In genomic region chr10:79129361-79129997, GRCh38 we compare ENCODE assay signal across 12 cellular contexts.
DNase-seq lines count a peak whose midpoint lies in the region; ATAC-seq and TF ChIP-seq lines count a peak whose summit lies in the region.
"Had no signal": no experiment of that assay in that cellular context is flagged by ENCODE, and none has a peak within 500 bp of the region (broad histone marks: within the 10 kb centered on the region; RNA-seq: fewer than 3 reads in every experiment).

No MANE protein-coding gene starts in this region.

- peak; percentile 76 for DNase-seq in 8988T
- DNase-seq in astrocyte of the hippocampus (ENCODE audit: low read depth, low spot score): peak; percentile 81
- DNase-seq in left kidney (ENCODE audit: low read depth, low spot score): peak; percentile 88
- DNase-seq in NCI-H128 (lab: John Stamatoyannopoulos, UW; ENCODE audit: unreplicated experiment): no peak
- DNase-seq in MV-4-11 (lab: John Stamatoyannopoulos, UW): no peak
- DNase-seq in GM10248 (ENCODE audit: extremely low spot score): no peak
- DNase-seq: activated B cell treated with CpG ODN at 0.5 μM for 24 hours; CD4-positive, alpha-beta T cell; Karpas-422; posterior cingulate gyrus had no signal

- CTCF ChIA-PET in GM10248 (lab: Yijun Ruan, JAX): interaction anchor here (1.2 to 2.1 kb wide), 3 partner anchors 15 to 66 kb away, joined by 3 to 4 read pairs (median 4); no protein-coding TSS in a partner anchor

- POLR2A ChIA-PET in GM10248 (lab: Yijun Ruan, JAX): no interaction called here

- ATAC-seq in HG03095 (IDR thresholded peaks at IDR 0.05; ENCODE audit: unreplicated experiment): no peak

- TF ChIP-seq RAD21 in Ishikawa (IDR thresholded peaks at IDR 0.05; ENCODE audit: low read depth): 0 out of 2 replicates have a peak, but pooled peaks have one; percentile 2

- TF ChIP-seq EP300 in Ishikawa (IDR thresholded peaks at IDR 0.05; ENCODE audit: borderline replicate concordance): no peak

- TF ChIP-seq CTCF in GM10248 (IDR thresholded peaks at IDR 0.05; ENCODE audit: control extremely low read depth, extremely low read depth, low read depth, missing control alignments): no peak

TF ChIP-seq in Ishikawa, 13 proteins besides CTCF, POLR2A, EP300 and RAD21:
- TF ChIP-seq YY1 (IDR thresholded peaks at IDR 0.05; ENCODE audit: low read depth) (no peak), CEBPB (IDR thresholded peaks at IDR 0.05) (no peak), NFIC (IDR thresholded peaks at IDR 0.05) (no peak), TEAD4 (IDR thresholded peaks at IDR 0.05) (no peak)

Comparison
In these comparisons a context has a peak if more than half of its experiments do, and no peak if none do; other contexts are left out.
1. DNase-seq: peak in 8988T (single experiment), astrocyte of the hippocampus (single experiment) and left kidney (single experiment); none in NCI-H128 (single experiment), MV-4-11 (single experiment) and GM10248 (single experiment).